ENCODE assay signal across 16 cellular contexts in genomic region chr4:15794905-15795304, GRCh38. TPM values are rescaled to one million over a fixed set of nuclear protein-coding genes. Genes with fewer than 3 reads are reported as not detected.
A peak's percentile ranks its signal among the peaks of the same experiment; 100 is the strongest.
DNase-seq lines count a peak whose midpoint lies in the region; ATAC-seq lines count a peak whose summit lies in the region.
"Had no signal": no experiment of that assay in that cellular context is flagged by ENCODE, and none has a peak within 500 bp of the region (broad histone marks: within the 10 kb centered on the region; RNA-seq: fewer than 3 reads in every experiment).

No MANE protein-coding gene starts in this region.

- H3K27me3 Mint-ChIP-seq in activated T-cell treated with anti-CD3 and anti-CD28 coated beads, Interleukin-2, amount 50 U/mL, for 4 hours (ENCODE audit: low read depth), result peaks cover 3% of the 10 kb centered on the region
- H3K27me3 Mint-ChIP-seq in activated CD4-positive, alpha-beta memory T cell treated with anti-CD3 and anti-CD28 coated beads for 36 hours, result peaks cover 4% of the 10 kb centered on the region

- intact Hi-C loops in activated CD4-positive, alpha-beta memory T cell treated with anti-CD3 and anti-CD28 coated beads for 36 hours (cut with micrococcal nuclease), result loop anchor here (1.0 kb wide), 3 partner anchors 14 to 56 kb away; no protein-coding TSS in a partner anchor

- peaks cover 45% of the 10 kb centered on the region for H3K4me1 Mint-ChIP-seq in activated T-cell treated with anti-CD3 and anti-CD28 coated beads, Interleukin-2, amount 50 U/mL, for 4 hours (ENCODE audit: low read depth)
- peaks cover 29% of the 10 kb centered on the region for H3K4me1 Mint-ChIP-seq in activated CD4-positive, alpha-beta memory T cell treated with anti-CD3 and anti-CD28 coated beads for 36 hours (ENCODE audit: low read depth)

- peak overlapping the region; percentile 10 for H3K27ac Mint-ChIP-seq in activated CD4-positive, alpha-beta memory T cell treated with anti-CD3 and anti-CD28 coated beads for 36 hours

- H3K4me3 Mint-ChIP-seq in activated T-cell treated with anti-CD3 and anti-CD28 coated beads, Interleukin-2, amount 50 U/mL, for 4 hours, result peak overlapping the region; percentile 7
- H3K4me3 Mint-ChIP-seq in activated CD4-positive, alpha-beta memory T cell treated with anti-CD3 and anti-CD28 coated beads for 36 hours, result no peak overlapping the region

- POLR2A ChIA-PET in activated CD4-positive, alpha-beta memory T cell treated with anti-CD3 and anti-CD28 coated beads for 36 hours (lab: Charles Lee), result interaction anchor here (1.4 kb wide), 1 partner anchor 16 kb away, joined by 3 read pairs; no protein-coding TSS in a partner anchor

- no peak for DNase-seq in activated T-cell treated with anti-CD3 and anti-CD28 coated beads, Interleukin-2, amount 50 U/mL, for 4 hours
- DNase-seq in activated T-cell treated with anti-CD3 and anti-CD28 coated beads, Interleukin-2, amount 50 U/mL, for 1 hour, result no peak
- no peak for DNase-seq in activated CD4-positive, alpha-beta memory T cell treated with anti-CD3 and anti-CD28 coated beads for 36 hours
- DNase-seq in pulmonary artery endothelial cell (ENCODE audit: low read depth, low spot score) (peak; percentile 24), Ammon's horn (ENCODE audit: low spot score) (no peak), OCI-M2 (lab: John Stamatoyannopoulos, UW; ENCODE audit: unreplicated experiment) (no peak)
- DNase-seq: anterior cingulate cortex; cortex of kidney; hippocampal formation; NCI-H2029; NCI-H526 treated with DMSO at 0.1 percent for 48 hours; stimulated activated CD4-positive, alpha-beta T cell treated with anti-CD3 and anti-CD28 coated beads, Interleukin-15, amount 100 ng/mL, for 24 hours; tibial artery had no signal

- H3K36me3 Mint-ChIP-seq in activated T-cell treated with anti-CD3 and anti-CD28 coated beads, Interleukin-2, amount 50 U/mL, for 4 hours (ENCODE audit: insufficient read depth), result peaks cover 11% of the 10 kb centered on the region
- H3K36me3 Mint-ChIP-seq in activated CD4-positive, alpha-beta memory T cell treated with anti-CD3 and anti-CD28 coated beads for 36 hours, result no peaks in the 10 kb centered on the region

- CTCF ChIA-PET in activated CD4-positive, alpha-beta memory T cell treated with anti-CD3 and anti-CD28 coated beads for 36 hours (lab: Charles Lee), result interaction anchor here (2.2 kb wide), 1 partner anchor 10 kb away, joined by 6 read pairs; no protein-coding TSS in a partner anchor

- no peaks in the 10 kb centered on the region for H3K9me3 Mint-ChIP-seq in activated T-cell treated with anti-CD3 and anti-CD28 coated beads, Interleukin-2, amount 50 U/mL, for 4 hours
- no peaks in the 10 kb centered on the region for H3K9me3 Mint-ChIP-seq in activated CD4-positive, alpha-beta memory T cell treated with anti-CD3 and anti-CD28 coated beads for 36 hours

- peak; percentile 82 to 85 for ATAC-seq in activated T-cell treated with anti-CD3 and anti-CD28 coated beads, Interleukin-2, amount 50 U/mL, for 4 hours
- ATAC-seq in HG02852 (IDR thresholded peaks at IDR 0.05; ENCODE audit: unreplicated experiment) (peak; percentile 50), HG02623 (IDR thresholded peaks at IDR 0.05; ENCODE audit: unreplicated experiment) (no peak)
- ATAC-seq: K562 had no signal

RNA-seq across cellular contexts. Expression of gene CD38, which starts 16.8 kb away (rescaled TPM):
- total RNA-seq in activated T-cell treated with anti-CD3 and anti-CD28 coated beads, Interleukin-2, amount 50 U/mL, for 4 hours, result 10 to 100 TPM; 15.7 to 23.5 (median 19.3) TPM
- 10 to 100 TPM; 11.6 to 12.0 TPM for total RNA-seq in activated CD4-positive, alpha-beta memory T cell treated with anti-CD3 and anti-CD28 coated beads for 36 hours
- 0.04 and 0.07 TPM in 2 replicates for total RNA-seq in pulmonary artery endothelial cell

Comparison
In these comparisons a context has a peak if more than half of its experiments do, and no peak if none do; other contexts are left out.
1. RNA of gene CD38, which starts 16.8 kb away (total RNA-seq): 15.7 to 23.5 TPM in activated T-cell treated with anti-CD3 and anti-CD28 coated beads, Interleukin-2, amount 50 U/mL, for 4 hours and 11.6 to 12.0 TPM in activated CD4-positive, alpha-beta memory T cell treated with anti-CD3 and anti-CD28 coated beads for 36 hours; 0.04 to 0.07 TPM in pulmonary artery endothelial cell; every median in the first group is over 10 times any median in the second.